ENCODE assay signal across 1 cellular context in the genomic region with DNA sequence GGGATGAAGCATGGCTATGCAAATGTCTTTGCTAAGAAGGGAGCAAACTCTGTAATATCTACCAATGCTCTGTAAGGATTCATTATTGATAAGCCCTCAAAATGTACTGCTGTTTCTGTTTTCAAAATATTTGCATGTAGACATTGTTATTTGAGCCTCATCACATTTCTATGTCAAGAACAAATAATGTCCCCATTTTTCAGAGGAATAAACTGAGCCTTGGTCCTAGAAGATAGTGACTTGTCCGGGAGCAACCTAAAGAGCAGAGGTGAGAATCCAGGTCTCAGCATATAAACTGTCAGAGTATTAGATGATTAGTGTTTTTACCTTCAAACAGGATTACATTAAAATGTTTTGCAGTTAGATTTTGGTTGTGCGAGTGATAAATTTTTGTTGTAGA.
TF ChIP-seq lines count a peak whose summit lies in the region.

No MANE protein-coding gene starts in this region.

TF ChIP-seq in K562, 482 proteins besides CTCF, POLR2A, EP300 and RAD21 (continued from another document):
- TF ChIP-seq, protein P1, sequence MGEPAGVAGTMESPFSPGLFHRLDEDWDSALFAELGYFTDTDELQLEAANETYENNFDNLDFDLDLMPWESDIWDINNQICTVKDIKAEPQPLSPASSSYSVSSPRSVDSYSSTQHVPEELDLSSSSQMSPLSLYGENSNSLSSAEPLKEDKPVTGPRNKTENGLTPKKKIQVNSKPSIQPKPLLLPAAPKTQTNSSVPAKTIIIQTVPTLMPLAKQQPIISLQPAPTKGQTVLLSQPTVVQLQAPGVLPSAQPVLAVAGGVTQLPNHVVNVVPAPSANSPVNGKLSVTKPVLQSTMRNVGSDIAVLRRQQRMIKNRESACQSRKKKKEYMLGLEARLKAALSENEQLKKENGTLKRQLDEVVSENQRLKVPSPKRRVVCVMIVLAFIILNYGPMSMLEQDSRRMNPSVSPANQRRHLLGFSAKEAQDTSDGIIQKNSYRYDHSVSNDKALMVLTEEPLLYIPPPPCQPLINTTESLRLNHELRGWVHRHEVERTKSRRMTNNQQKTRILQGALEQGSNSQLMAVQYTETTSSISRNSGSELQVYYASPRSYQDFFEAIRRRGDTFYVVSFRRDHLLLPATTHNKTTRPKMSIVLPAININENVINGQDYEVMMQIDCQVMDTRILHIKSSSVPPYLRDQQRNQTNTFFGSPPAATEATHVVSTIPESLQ (CRISPR knock-in tag; IDR thresholded peaks at IDR 0.05): no peak
